Comparison of ENCODE assay signal across 18 cellular contexts in genomic region chr2:238066218-238066617, GRCh38. TPM values are rescaled to one million over a fixed set of nuclear protein-coding genes. Genes with fewer than 3 reads are reported as not detected.
"Had no signal": no experiment of that assay in that cellular context is flagged by ENCODE, and none has a peak within 500 bp of the region (broad histone marks: within the 10 kb centered on the region; RNA-seq: fewer than 3 reads in every experiment).

No MANE protein-coding gene starts in this region.

- H3K27ac Mint-ChIP-seq: neural progenitor cell, type B pancreatic cell had no signal

- H3K4me3 ChIP-seq: dorsolateral prefrontal cortex, hepatocyte, neural progenitor cell, prostate gland, right atrium auricular region, stomach had no signal

- H3K9me3 ChIP-seq: prostate gland, right atrium auricular region, stomach had no signal

- H3K27ac ChIP-seq: brain microvascular endothelial cell, dorsolateral prefrontal cortex, epithelial cell of prostate, hepatocyte, neural progenitor cell, prostate gland, right atrium auricular region, stomach had no signal

- H3K27me3 ChIP-seq: brain microvascular endothelial cell, dorsolateral prefrontal cortex, hepatocyte, neural progenitor cell, right atrium auricular region, stomach had no signal

- DNase-seq: activated CD8-positive, alpha-beta memory T cell treated with anti-CD3 and anti-CD28 coated beads for 24 hours; aorta; brain microvascular endothelial cell; central memory CD4-positive, alpha-beta T cell; dorsolateral prefrontal cortex; foreskin fibroblast; left cardiac atrium; mesenchymal stem cell; naive thymus-derived CD4-positive, alpha-beta T cell; stomach; SW 1271; T1000 had no signal

- ATAC-seq: left cardiac atrium; naive thymus-derived CD4-positive, alpha-beta T cell had no signal

- H3K4me3 Mint-ChIP-seq: neural progenitor cell, type B pancreatic cell had no signal

- H3K27me3 Mint-ChIP-seq: naive thymus-derived CD4-positive, alpha-beta T cell; type B pancreatic cell had no signal

- H3K9me3 Mint-ChIP-seq: neural progenitor cell, type B pancreatic cell had no signal

RNA-seq across cellular contexts. Expression of gene ESPNL, which starts 33.9 kb away (rescaled TPM):
- total RNA-seq: aorta had no signal
- polyA plus RNA-seq: naive thymus-derived CD4-positive, alpha-beta T cell had no signal
